8 cellular contexts compared by ENCODE assay signal in genomic region chr1:203039609-203040517, GRCh38. TPM values are rescaled to one million over a fixed set of nuclear protein-coding genes. Genes with fewer than 3 reads are reported as not detected.
DNase-seq lines count a peak whose midpoint lies in the region; ATAC-seq and TF ChIP-seq lines count a peak whose summit lies in the region.

No MANE protein-coding gene starts in this region.

- TF ChIP-seq EP300 in esophagus muscularis mucosa (IDR thresholded peaks at IDR 0.05) = no peak

- no TSS peak for BruUV-seq in OCI-LY7 (replicated peaks; lab: Mats Ljungman, UMichigan)

- no peak overlapping the region for H3K4me2 ChIP-seq in OCI-LY7 (ENCODE audit: low read length)

- POLR2A ChIA-PET in OCI-LY7 (lab: Charles Lee) = no interaction called here

- CTCF ChIA-PET in OCI-LY7 (lab: Charles Lee; ENCODE audit: unreplicated experiment) = interaction anchor here (0.6 to 2.2 kb wide), 5 partner anchors 17 to 177 kb away, joined by 3 to 9 read pairs (median 4); no protein-coding TSS in a partner anchor

- H3K9me3 ChIP-seq in OCI-LY7 (ENCODE audit: low read length) = no peaks in the 10 kb centered on the region
- no peaks in the 10 kb centered on the region for H3K9me3 ChIP-seq in esophagus muscularis mucosa

- H3K79me2 ChIP-seq in OCI-LY7 (ENCODE audit: insufficient read depth, low read depth, low read length) = no peaks in the 10 kb centered on the region

- TF ChIP-seq CTCF in 22Rv1 (IDR thresholded peaks at IDR 0.05) (peak; percentile 55), OCI-LY7 (conservative IDR thresholded peaks at IDR 0.05; ENCODE audit: low read length) (peak; percentile 67), foreskin fibroblast (IDR thresholded peaks at IDR 0.05; ENCODE audit: low read depth, low read length) (peak; percentile 27), esophagus muscularis mucosa (IDR thresholded peaks at IDR 0.05) (no peak)

- DNase-seq in GDM1 (lab: John Stamatoyannopoulos, UW) (peak; percentile 26), OCI-LY7 (ENCODE audit: low spot score) (peak; percentile 24), foreskin fibroblast (peak in 1 of 2 donors; percentile 25), esophagus muscularis mucosa (ENCODE audit: extremely low spot score) (no peak), C1 segment of cervical spinal cord (lab: John Stamatoyannopoulos, UW) (no peak), A172 (ENCODE audit: low spot score) (no peak)

- no peak for TF ChIP-seq POLR2A in esophagus muscularis mucosa (IDR thresholded peaks at IDR 0.05; ENCODE audit: low read depth)

- H3K27me3 ChIP-seq in esophagus muscularis mucosa = no peaks in the 10 kb centered on the region

- H4K20me1 ChIP-seq in OCI-LY7 (ENCODE audit: insufficient read depth, low read length) = no peaks in the 10 kb centered on the region

- H3K9me2 ChIP-seq in OCI-LY7 (ENCODE audit: insufficient read depth, low read length) = no peaks in the 10 kb centered on the region

- WGBS in esophagus muscularis mucosa = 48% methylated on average over 10 of the region's 11 CpGs

- H3K36me3 ChIP-seq in OCI-LY7 (ENCODE audit: insufficient read depth, low read length) = no peaks in the 10 kb centered on the region
- H3K36me3 ChIP-seq in esophagus muscularis mucosa = no peaks in the 10 kb centered on the region

- ATAC-seq in GM19452 (IDR thresholded peaks at IDR 0.05; ENCODE audit: unreplicated experiment) = no peak

- no peak overlapping the region for H3K27ac ChIP-seq in 22Rv1
- no peak overlapping the region for H3K27ac ChIP-seq in OCI-LY7 (ENCODE audit: low read depth, low read length, poor library complexity, severe bottlenecking)
- H3K27ac ChIP-seq in esophagus muscularis mucosa (replicated peaks in 1 of 4) = no peak overlapping the region

- H3K4me1 ChIP-seq in OCI-LY7 (ENCODE audit: insufficient read depth, low read length, poor library complexity, severe bottlenecking) (peaks cover 8% of the 10 kb centered on the region), esophagus muscularis mucosa (peaks cover 21 to 47% (median 27%) of the 10 kb centered on the region in 4 donors)

- intact Hi-C loops in OCI-LY7 (cut with micrococcal nuclease; ENCODE audit: unreplicated experiment) (loop anchor here (1.0 to 2.0 kb wide), 3 partner anchors 133 to 229 kb away; no protein-coding TSS in a partner anchor), esophagus muscularis mucosa (cut with DNase I) (loop anchor here (1.0 to 5.0 kb wide), 3 partner anchors 87 to 177 kb away; partner anchors contain the start of gene ADORA1)

- H3K4me3 ChIP-seq in OCI-LY7 (ENCODE audit: low read depth, low read length, poor library complexity, severe bottlenecking) (no peak overlapping the region), foreskin fibroblast (ENCODE audit: low read depth in 1 of 2, low read length in 2 of 2) (no peak overlapping the region), esophagus muscularis mucosa (no peak overlapping the region)

- no peak overlapping the region for H2AFZ ChIP-seq in OCI-LY7 (ENCODE audit: low read length)

RNA-seq across cellular contexts. Expression of gene PPFIA4, which starts 13.6 kb away (rescaled TPM):
- total RNA-seq in OCI-LY7 (2014; rRNA removed; shearing (Covaris generic)) = 0.03 and 0.93 TPM in 2 replicates
- total RNA-seq in OCI-LY7 (2022) (0.55 and 2.7 TPM in 2 replicates), esophagus muscularis mucosa (1 to 10 TPM in 2 of 4 donors, under 1 TPM in 2; 0.42 to 1.6 (median 1.1) TPM)
- total RNA-seq in A172 (2014; rRNA removed; shearing (Covaris generic)) = 2.3 and 6.6 TPM in 2 replicates

RNA-seq across cellular contexts. Expression of gene TMEM183A, which starts 32.7 kb away (rescaled TPM):
- 92.4 and 99.3 TPM in 2 replicates for total RNA-seq in OCI-LY7 (2014; rRNA removed; shearing (Covaris generic))
- 75.5 and 83.9 TPM in 2 replicates for total RNA-seq in OCI-LY7 (2022)
- total RNA-seq in esophagus muscularis mucosa = 10 to 100 TPM; 69.0 to 93.9 (median 87.6) TPM
- total RNA-seq in A172 (2014; rRNA removed; shearing (Covaris generic)) = 108 and 128 TPM in 2 replicates

RNA-seq across cellular contexts. Expression of gene MYOG, which starts 45.9 kb away (rescaled TPM):
- not detected in 2 replicates for total RNA-seq in OCI-LY7 (2014; rRNA removed; shearing (Covaris generic))
- total RNA-seq in OCI-LY7 (2022) (not detected in 2 replicates), esophagus muscularis mucosa (not detected)
- not detected in 2 replicates for total RNA-seq in A172 (2014; rRNA removed; shearing (Covaris generic))

Comparison
In these comparisons a context has a peak if more than half of its experiments do, and no peak if none do; other contexts are left out.
1. CTCF ChIP-seq: peak in 22Rv1 (single experiment), OCI-LY7 (single experiment) and foreskin fibroblast (single experiment); none in esophagus muscularis mucosa (0 of 3).
2. DNase-seq: peak in GDM1 (single experiment) and OCI-LY7 (single experiment); none in esophagus muscularis mucosa (single experiment), C1 segment of cervical spinal cord (0 of 14) and A172 (single experiment).